10 cellular contexts compared by ENCODE assay signal in genomic region chr11:73314121-73314948, GRCh38. TPM values are rescaled to one million over a fixed set of nuclear protein-coding genes. Genes with fewer than 3 reads are reported as not detected.
DNase-seq lines count a peak whose midpoint lies in the region; ATAC-seq, FAIRE-seq and TF ChIP-seq lines count a peak whose summit lies in the region.
"Had no signal": no experiment of that assay in that cellular context is flagged by ENCODE, and none has a peak within 500 bp of the region (broad histone marks: within the 10 kb centered on the region; RNA-seq: fewer than 3 reads in every experiment).

No MANE protein-coding gene starts in this region.

- H3K4me3 ChIP-seq in Peyer's patch (peak overlapping the region in 1 of 4 donors; percentile 61), prostate gland (no peak overlapping the region), PC-3 (ENCODE audit: low read length) (no peak overlapping the region)

- H3K27me3 ChIP-seq in Peyer's patch (no peaks in the 10 kb centered on the region), prostate gland (replicated peaks; ENCODE audit: insufficient read depth) (no peaks in the 10 kb centered on the region), PC-3 (ENCODE audit: low read length) (no peaks in the 10 kb centered on the region)

- CTCF ChIA-PET in PC-3 (lab: Charles Lee): interaction anchor here (1.7 kb wide), 1 partner anchor 37 kb away, joined by 4 read pairs; no protein-coding TSS in a partner anchor

- H3K27ac ChIP-seq in Peyer's patch (peak overlapping the region; percentile 11 to 94 (median 42)), prostate gland (peak overlapping the region; percentile 54 to 97), PC-3 (ENCODE audit: low read length) (no peak overlapping the region)
- H3K27ac ChIP-seq: KMS-11 had no signal

- no peaks in the 10 kb centered on the region for H3K9me2 ChIP-seq in PC-3 (replicated peaks; ENCODE audit: low read length)

- H3F3A ChIP-seq in PC-3 (ENCODE audit: low read length, unreplicated experiment): no peaks in the 10 kb centered on the region

- TF ChIP-seq CTCF in Peyer's patch (IDR thresholded peaks at IDR 0.05): no peak
- no peak for TF ChIP-seq CTCF in prostate gland (IDR thresholded peaks at IDR 0.05)
- no peak for TF ChIP-seq CTCF in PC-3 (conservative IDR thresholded peaks at IDR 0.05; ENCODE audit: low read depth, low read length)

- intact Hi-C loops in prostate gland (cut with DNase I) (no loop called here), PC-3 (cut with micrococcal nuclease) (no loop called here)

- FAIRE-seq in GM12891 (lab: Jason Lieb, UNC) (peak; percentile 20), frontal cortex (lab: Jason Lieb, UNC) (no peak)
- FAIRE-seq: islet of Langerhans had no signal

- no peak overlapping the region for H2AFZ ChIP-seq in PC-3 (ENCODE audit: low read length)

- 45% methylated on average over 11 of the region's 11 CpGs for WGBS in prostate gland

- DNase-seq in GM12891 (ENCODE audit: insufficient read length, low spot score): no peak
- no peak for DNase-seq in Peyer's patch
- DNase-seq in frontal cortex (ENCODE audit: low spot score in 2 of 2): peak; percentile 65 to 75
- no peak for DNase-seq in prostate gland (ENCODE audit: low spot score)
- no peak for DNase-seq in HUDEP-2 (lab: John Stamatoyannopoulos, UW; ENCODE audit: unreplicated experiment in 76 of 76)
- DNase-seq in PC-3: no peak
- no peak for DNase-seq in T-helper 9 cell

- no peak overlapping the region for H3K4me2 ChIP-seq in PC-3 (ENCODE audit: low read length)
- H3K4me2 ChIP-seq: KMS-11 had no signal

- H4K20me1 ChIP-seq in PC-3 (ENCODE audit: low read length): no peaks in the 10 kb centered on the region

- BruUV-seq in PC-3 (replicated peaks; lab: Mats Ljungman, UMichigan): no TSS peak

- ATAC-seq in PC-3: no peak; the same call in 1 of the 2 replicates
- no peak for ATAC-seq in HG03571 (IDR thresholded peaks at IDR 0.05; ENCODE audit: unreplicated experiment)

- H3K36me3 ChIP-seq in Peyer's patch (no peaks in the 10 kb centered on the region), prostate gland (no peaks in the 10 kb centered on the region), PC-3 (ENCODE audit: low read depth, low read length) (no peaks in the 10 kb centered on the region)

- POLR2A ChIA-PET in PC-3 (lab: Charles Lee; ENCODE audit: unreplicated experiment): no interaction called here

- H3K79me2 ChIP-seq in PC-3 (ENCODE audit: low read length): no peaks in the 10 kb centered on the region

- H3K9me3 ChIP-seq in Peyer's patch: no peaks in the 10 kb centered on the region
- no peaks in the 10 kb centered on the region for H3K9me3 ChIP-seq in prostate gland
- no peaks in the 10 kb centered on the region for H3K9me3 ChIP-seq in PC-3 (ENCODE audit: low read length)

- no peak overlapping the region for H3K9ac ChIP-seq in PC-3 (ENCODE audit: low read length)
- H3K9ac ChIP-seq: KMS-11 had no signal

- TF ChIP-seq POLR2A in GM12891 (IDR thresholded peaks at IDR 0.05; ENCODE audit: low read depth, low read length) (no peak), Peyer's patch (IDR thresholded peaks at IDR 0.05) (no peak), prostate gland (IDR thresholded peaks at IDR 0.05) (no peak)

- H3K4me1 ChIP-seq in Peyer's patch (peaks cover 0 to 60% (median 0%) of the 10 kb centered on the region in 4 donors), prostate gland (replicated peaks) (peaks cover 6% of the 10 kb centered on the region), PC-3 (ENCODE audit: insufficient read depth, low read length) (no peaks in the 10 kb centered on the region)

TF ChIP-seq in GM12891, 5 proteins besides CTCF, POLR2A, EP300 and RAD21:
- TF ChIP-seq POU2F2 (IDR thresholded peaks at IDR 0.05; ENCODE audit: low read depth, low read length) (no peak), TAF1 (IDR thresholded peaks at IDR 0.05; ENCODE audit: low read depth, low read length) (no peak), PAX5 (IDR thresholded peaks at IDR 0.05; ENCODE audit: insufficient read depth, low read length, severe bottlenecking) (no peak), SPI1 (IDR thresholded peaks at IDR 0.05; ENCODE audit: low read depth, low read length) (no peak), POLR2AphosphoS5 (IDR thresholded peaks at IDR 0.05; ENCODE audit: low read depth, low read length) (no peak)

RNA-seq across cellular contexts. Expression of gene ARHGEF17, which starts 6.3 kb away (rescaled TPM):
- 2.6 TPM for polyA plus RNA-seq in GM12891 (2012; ENCODE audit: low read depth, missing spikeins)
- total RNA-seq in Peyer's patch: 10 to 100 TPM in 3 of 4 donors, 1 to 10 TPM in 1; 3.2 to 33.8 (median 17.4) TPM
- 16.3 TPM for total RNA-seq in frontal cortex
- total RNA-seq in prostate gland: 10 to 100 TPM; 34.0 to 66.9 TPM
- total RNA-seq in PC-3 (2014; rRNA removed): 6.2 and 11.0 TPM in 2 replicates

RNA-seq across cellular contexts. Expression of gene P2RY6, which starts 42.2 kb away (rescaled TPM):
- 0.23 TPM for polyA plus RNA-seq in GM12891 (2012; ENCODE audit: low read depth, missing spikeins)
- 1 to 10 TPM in 3 of 4 donors, not detected in 1; 1.5 to 6.6 (median 2.3) TPM for total RNA-seq in Peyer's patch
- under 0.01 TPM for total RNA-seq in frontal cortex
- 1 to 10 TPM in 1 of 2 donors, under 1 TPM in 1; 0.64 to 3.5 TPM for total RNA-seq in prostate gland
- total RNA-seq in PC-3 (2014; rRNA removed): 1.6 and 2.0 TPM in 2 replicates

Comparison
In these comparisons a context has a peak if more than half of its experiments do, and no peak if none do; other contexts are left out.
1. DNase-seq: peak in frontal cortex (2 of 2); none in GM12891 (single experiment), Peyer's patch (0 of 3), prostate gland (single experiment), HUDEP-2 (0 of 76), PC-3 (single experiment) and T-helper 9 cell (single experiment).